ENCODE assay signal across 8 cellular contexts in genomic region chr11:46845740-46846509, GRCh38.
DNase-seq lines count a peak whose midpoint lies in the region; ATAC-seq, FAIRE-seq and TF ChIP-seq lines count a peak whose summit lies in the region.

Gene CKAP5 (minus strand): TSS chr11:46846280. CDS start chr11:46821231, 25,049 bp downstream.

- no peak for FAIRE-seq in D721Med (lab: Jason Lieb, UNC)

- peak; percentile 92 for DNase-seq in D721Med (ENCODE audit: insufficient read length, low spot score)
- DNase-seq in activated T-cell treated with anti-CD3 and anti-CD28 coated beads for 1 hour (ENCODE audit: low read depth): peak; percentile 73
- DNase-seq in epidermal melanocyte (ENCODE audit: insufficient read length, low spot score): peak; percentile 94
- peak; percentile 93 for DNase-seq in midbrain (lab: John Stamatoyannopoulos, UW)
- DNase-seq in stimulated activated CD8-positive, alpha-beta memory T cell treated with anti-CD3 and anti-CD28 coated beads, Interleukin-15, amount 100 ng/mL, for 48 hours (ENCODE audit: low read depth in 2 of 2): peak; percentile 83 to 84

- ATAC-seq in GM21423 (IDR thresholded peaks at IDR 0.05; ENCODE audit: unreplicated experiment): peak; percentile 93

- no peaks in the 10 kb centered on the region for H3K9me3 ChIP-seq in HUES6 (ENCODE audit: control insufficient read depth, insufficient read depth, low read depth, low read length)
- no peaks in the 10 kb centered on the region for H3K9me3 ChIP-seq in OCI-LY1 (ENCODE audit: low read length)

- H4K20me1 ChIP-seq in OCI-LY1 (ENCODE audit: insufficient read depth, low read length): no peaks in the 10 kb centered on the region

- no peaks in the 10 kb centered on the region for H3F3A ChIP-seq in OCI-LY1 (ENCODE audit: insufficient read depth, low read length)

- TF ChIP-seq CTCF in D721Med (IDR thresholded peaks at IDR 0.05; ENCODE audit: insufficient read depth, missing control alignments) (no peak), OCI-LY1 (IDR thresholded peaks at IDR 0.05; ENCODE audit: low read length) (no peak)

- H3K27me3 ChIP-seq in HUES6 (ENCODE audit: control insufficient read depth, insufficient read depth, low read length) (peaks cover 27% of the 10 kb centered on the region), OCI-LY1 (ENCODE audit: insufficient read depth, low read length) (no peaks in the 10 kb centered on the region)

- no peaks in the 10 kb centered on the region for H3K9me2 ChIP-seq in OCI-LY1 (ENCODE audit: low read depth, low read length)

- H2AFZ ChIP-seq in OCI-LY1 (ENCODE audit: low read length): peak within 1 kb of the TSS; percentile 73; the same call in 1 of the 2 replicates

- peak within 1 kb of the TSS; percentile 80; the same call in 1 of the 2 replicates for H3K27ac ChIP-seq in HUES6 (ENCODE audit: low read depth, low read length)
- H3K27ac ChIP-seq in OCI-LY1 (ENCODE audit: low read depth, low read length, poor library complexity, severe bottlenecking): peak within 1 kb of the TSS; percentile 64

- H3K4me1 ChIP-seq in HUES6 (ENCODE audit: control insufficient read depth, insufficient read depth, low read length) (peaks cover 23% of the 10 kb centered on the region), OCI-LY1 (ENCODE audit: insufficient read depth, low read length, severe bottlenecking) (peaks cover 32% of the 10 kb centered on the region)

- 0 out of 2 replicates have a peak, but pooled peaks cover 8% of the 10 kb centered on the region for H3K36me3 ChIP-seq in HUES6 (ENCODE audit: control insufficient read depth, insufficient read depth, low read length)
- H3K36me3 ChIP-seq in OCI-LY1 (ENCODE audit: insufficient read depth, low read length): peaks cover 12% of the 10 kb centered on the region; the same call in 1 of the 2 replicates

- H3K4me2 ChIP-seq in OCI-LY1 (ENCODE audit: low read length): peak within 1 kb of the TSS; percentile 91

- H3K9ac ChIP-seq in HUES6 (ENCODE audit: low read length): peak within 1 kb of the TSS; percentile 93
- peak within 1 kb of the TSS; percentile 82 for H3K9ac ChIP-seq in OCI-LY1 (ENCODE audit: low read length)

- H3K4me3 ChIP-seq in HUES6 (ENCODE audit: low read depth, low read length): peak within 1 kb of the TSS; percentile 96
- H3K4me3 ChIP-seq in OCI-LY1 (ENCODE audit: low read depth, low read length, poor library complexity, severe bottlenecking): peak within 1 kb of the TSS; percentile 83

- peaks cover 46% of the 10 kb centered on the region for H3K79me2 ChIP-seq in OCI-LY1 (ENCODE audit: insufficient read depth, low read length)

Comparison
In these comparisons a context has a peak if more than half of its experiments do, and no peak if none do; other contexts are left out.
1. Peak in every context shown above with its lines: DNase-seq, ATAC-seq, H3K4me3 ChIP-seq and H3K27ac ChIP-seq.